In the genomic region with DNA sequence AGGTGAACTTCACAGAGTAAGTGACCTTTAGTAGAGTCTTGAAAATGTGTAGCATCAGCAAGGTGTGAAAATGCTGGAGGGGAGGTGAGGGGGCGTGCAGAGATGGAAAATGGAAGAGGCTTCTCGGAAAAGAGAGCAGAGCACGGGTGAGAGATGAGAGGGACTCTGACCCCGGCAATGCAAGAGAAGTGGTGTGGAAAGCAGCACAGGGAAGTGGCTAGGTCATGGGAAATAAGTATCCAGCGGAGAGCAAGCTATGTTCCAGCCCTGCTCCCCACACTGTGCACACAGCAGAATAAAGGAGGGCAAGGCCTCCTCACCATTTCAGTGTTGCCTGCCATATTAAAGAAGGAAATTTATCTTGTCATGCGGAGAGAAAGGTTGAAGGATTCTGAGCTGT, we compare ENCODE assay signal across 28 cellular contexts.
"Had no signal": no experiment of that assay in that cellular context is flagged by ENCODE, and none has a peak within 500 bp of the region (broad histone marks: within the 10 kb centered on the region; RNA-seq: fewer than 3 reads in every experiment).

No MANE protein-coding gene starts in this region.

- H3K36me3 ChIP-seq: esophagus muscularis mucosa, heart right ventricle, sigmoid colon, thoracic aorta, uterus had no signal

- H3K4me3 ChIP-seq: esophagus muscularis mucosa, heart right ventricle, mucosa of descending colon, sigmoid colon, thoracic aorta, uterus had no signal

- ATAC-seq: activated naive CD8-positive, alpha-beta T cell treated with anti-CD3 and anti-CD28 coated beads, Interleukin-2, amount 50 U/mL, for 24 hours; activated T-cell treated with anti-CD3 and anti-CD28 coated beads, Interleukin-2, amount 50 U/mL, for 4 hours; activated T-helper 17 cell treated with anti-CD3 and anti-CD28 coated beads, Interleukin-2, amount 50 U/mL, for 72 hours; heart right ventricle; left ventricle myocardium superior; mucosa of descending colon; natural killer cell treated with Interleukin-12 subunit alpha and Interleukin-12 subunit beta and Interleukin-15 and Interleukin-18, amount 100 ng/mL, for 72 hours; stimulated activated effector memory CD8-positive, alpha-beta T cell treated with anti-CD3 and anti-CD28 coated beads, Interleukin-12 subunit alpha, Interleukin-12 subunit beta, amount 100 ng/mL, for 72 hours had no signal

- H3K4me1 Mint-ChIP-seq: activated naive CD8-positive, alpha-beta T cell treated with anti-CD3 and anti-CD28 coated beads, Interleukin-2, amount 50 U/mL, for 24 hours; activated T-helper 17 cell treated with anti-CD3 and anti-CD28 coated beads, Interleukin-2, amount 50 U/mL, for 72 hours; central memory CD8-positive, alpha-beta T cell; stimulated activated effector memory CD8-positive, alpha-beta T cell treated with anti-CD3 and anti-CD28 coated beads, Interleukin-12 subunit alpha, Interleukin-12 subunit beta, amount 100 ng/mL, for 72 hours had no signal

- H3K4me3 Mint-ChIP-seq: activated CD4-positive, alpha-beta memory T cell treated with anti-CD3 and anti-CD28 coated beads for 36 hours; activated naive CD8-positive, alpha-beta T cell treated with anti-CD3 and anti-CD28 coated beads, Interleukin-2, amount 50 U/mL, for 24 hours; activated T-cell treated with anti-CD3 and anti-CD28 coated beads, Interleukin-2, amount 50 U/mL, for 4 hours; activated T-helper 17 cell treated with anti-CD3 and anti-CD28 coated beads, Interleukin-2, amount 50 U/mL, for 72 hours; central memory CD8-positive, alpha-beta T cell; dendritic cell treated with granulocyte-macrophage colony-stimulating factor and Interleukin-4, amounts not matched to agents 40 ng/mL and 50 ng/mL, for 4 days; natural killer cell treated with Interleukin-12 subunit alpha and Interleukin-12 subunit beta and Interleukin-15 and Interleukin-18, amount 100 ng/mL, for 72 hours; stimulated activated effector memory CD8-positive, alpha-beta T cell treated with anti-CD3 and anti-CD28 coated beads, Interleukin-12 subunit alpha, Interleukin-12 subunit beta, amount 100 ng/mL, for 72 hours; stimulated activated naive CD8-positive, alpha-beta T cell treated with anti-CD3 and anti-CD28 coated beads, Interleukin-15, Interleukin-2, amounts not matched to agents 100 ng/mL and 50 ng/mL, for 24 hours; T-helper 2 cell treated with Interferon-gamma antibody and Interleukin-4, amounts not matched to agents 5 μg/mL and 100 μg/mL, for 36 hours had no signal

- H3K4me1 ChIP-seq: sigmoid colon, uterus had no signal

- H3K27me3 Mint-ChIP-seq: activated CD4-positive, alpha-beta memory T cell treated with anti-CD3 and anti-CD28 coated beads for 36 hours; activated naive CD8-positive, alpha-beta T cell treated with anti-CD3 and anti-CD28 coated beads, Interleukin-2, amount 50 U/mL, for 24 hours; central memory CD8-positive, alpha-beta T cell; dendritic cell treated with granulocyte-macrophage colony-stimulating factor and Interleukin-4, amounts not matched to agents 40 ng/mL and 50 ng/mL, for 4 days; natural killer cell treated with Interleukin-12 subunit alpha and Interleukin-12 subunit beta and Interleukin-15 and Interleukin-18, amount 100 ng/mL, for 72 hours; stimulated activated naive CD8-positive, alpha-beta T cell treated with anti-CD3 and anti-CD28 coated beads, Interleukin-15, Interleukin-2, amounts not matched to agents 100 ng/mL and 50 ng/mL, for 24 hours had no signal

- H3K27ac ChIP-seq: esophagus muscularis mucosa, sigmoid colon, thoracic aorta, uterus had no signal

- H3K9me3 ChIP-seq: esophagus muscularis mucosa, heart right ventricle, mucosa of descending colon, sigmoid colon, thoracic aorta, uterus had no signal

- H3K27ac Mint-ChIP-seq: activated CD4-positive, alpha-beta memory T cell treated with anti-CD3 and anti-CD28 coated beads for 36 hours; activated naive CD8-positive, alpha-beta T cell treated with anti-CD3 and anti-CD28 coated beads, Interleukin-2, amount 50 U/mL, for 24 hours; activated T-helper 17 cell treated with anti-CD3 and anti-CD28 coated beads, Interleukin-2, amount 50 U/mL, for 72 hours; dendritic cell treated with granulocyte-macrophage colony-stimulating factor and Interleukin-4, amounts not matched to agents 40 ng/mL and 50 ng/mL, for 4 days; natural killer cell treated with Interleukin-12 subunit alpha and Interleukin-12 subunit beta and Interleukin-15 and Interleukin-18, amount 100 ng/mL, for 72 hours; stimulated activated effector memory CD8-positive, alpha-beta T cell treated with anti-CD3 and anti-CD28 coated beads, Interleukin-12 subunit alpha, Interleukin-12 subunit beta, amount 100 ng/mL, for 72 hours; stimulated activated naive CD8-positive, alpha-beta T cell treated with anti-CD3 and anti-CD28 coated beads, Interleukin-15, Interleukin-2, amounts not matched to agents 100 ng/mL and 50 ng/mL, for 24 hours; T-helper 2 cell treated with Interferon-gamma antibody and Interleukin-4, amounts not matched to agents 5 μg/mL and 100 μg/mL, for 36 hours had no signal

- H3K9me3 Mint-ChIP-seq: activated CD4-positive, alpha-beta memory T cell treated with anti-CD3 and anti-CD28 coated beads for 36 hours; activated naive CD8-positive, alpha-beta T cell treated with anti-CD3 and anti-CD28 coated beads, Interleukin-2, amount 50 U/mL, for 24 hours; activated T-cell treated with anti-CD3 and anti-CD28 coated beads, Interleukin-2, amount 50 U/mL, for 4 hours; activated T-helper 17 cell treated with anti-CD3 and anti-CD28 coated beads, Interleukin-2, amount 50 U/mL, for 72 hours; natural killer cell treated with Interleukin-12 subunit alpha and Interleukin-12 subunit beta and Interleukin-15 and Interleukin-18, amount 100 ng/mL, for 72 hours; stimulated activated effector memory CD8-positive, alpha-beta T cell treated with anti-CD3 and anti-CD28 coated beads, Interleukin-12 subunit alpha, Interleukin-12 subunit beta, amount 100 ng/mL, for 72 hours; stimulated activated naive CD8-positive, alpha-beta T cell treated with anti-CD3 and anti-CD28 coated beads, Interleukin-15, Interleukin-2, amounts not matched to agents 100 ng/mL and 50 ng/mL, for 24 hours; T-helper 2 cell treated with Interferon-gamma antibody and Interleukin-4, amounts not matched to agents 5 μg/mL and 100 μg/mL, for 36 hours had no signal

- DNase-seq: activated CD4-positive, alpha-beta memory T cell treated with anti-CD3 and anti-CD28 coated beads for 36 hours; activated CD4-positive, alpha-beta T cell treated with anti-CD3 and anti-CD28 coated beads for 4 hours; activated CD4-positive, CD25-positive, alpha-beta regulatory T cell; activated CD8-positive, alpha-beta memory T cell treated with anti-CD3 and anti-CD28 coated beads, Interleukin-2, amount 50 U/mL, for 48 hours; activated gamma-delta T cell treated with Interleukin-2 at 50 U/mL for 16 hours; activated naive CD4-positive, alpha-beta T cell treated with anti-CD3 and anti-CD28 coated beads, Interleukin-2, amount 50 U/mL, for 16 hours; activated naive CD8-positive, alpha-beta T cell treated with anti-CD3 and anti-CD28 coated beads, Interleukin-2, amount 50 U/mL, for 24 hours; activated T-cell treated with anti-CD3 and anti-CD28 coated beads, Interleukin-2, amount 50 U/mL, for 4 hours; amygdala; foreskin melanocyte; heart right ventricle; left ventricle myocardium superior; mucosa of descending colon; sigmoid colon; small intestine; stimulated activated CD4-positive, alpha-beta T cell treated with anti-CD3 and anti-CD28 coated beads, Interleukin-4, amount 100 ng/mL, for 24 hours; T-helper 1 cell; trophoblast cell; uterus had no signal

- H3K36me3 Mint-ChIP-seq: activated CD4-positive, alpha-beta memory T cell treated with anti-CD3 and anti-CD28 coated beads for 36 hours; natural killer cell treated with Interleukin-12 subunit alpha and Interleukin-12 subunit beta and Interleukin-15 and Interleukin-18, amount 100 ng/mL, for 72 hours; stimulated activated effector memory CD8-positive, alpha-beta T cell treated with anti-CD3 and anti-CD28 coated beads, Interleukin-12 subunit alpha, Interleukin-12 subunit beta, amount 100 ng/mL, for 72 hours had no signal

- H3K27me3 ChIP-seq: esophagus muscularis mucosa, heart right ventricle, sigmoid colon, uterus had no signal
